Comparison of ENCODE assay signal across 11 cellular contexts in the genomic region with DNA sequence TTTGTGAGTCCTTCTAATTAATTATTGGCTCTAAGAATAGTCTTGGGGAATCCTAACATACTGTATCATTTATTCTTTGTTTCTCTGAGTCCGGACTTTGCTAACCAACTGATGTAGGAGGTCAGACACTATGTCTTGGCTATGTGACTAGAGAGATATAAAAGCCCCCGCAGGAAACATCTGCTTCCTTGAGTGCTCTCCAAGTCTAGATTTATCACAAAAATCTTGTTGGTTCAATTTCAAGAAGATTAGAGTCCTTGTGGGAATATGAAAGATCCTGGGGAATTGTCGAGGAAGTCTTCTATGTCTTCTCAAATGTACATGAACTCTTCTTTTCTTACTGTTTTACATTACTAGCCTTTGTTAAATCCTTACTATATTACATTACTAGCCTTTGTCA.
"Had no signal": no experiment of that assay in that cellular context is flagged by ENCODE, and none has a peak within 500 bp of the region (broad histone marks: within the 10 kb centered on the region; RNA-seq: fewer than 3 reads in every experiment).

No MANE protein-coding gene starts in this region.

- H3K27ac Mint-ChIP-seq: activated CD4-positive, alpha-beta memory T cell treated with anti-CD3 and anti-CD28 coated beads, Interleukin-2, amount 10 ng/mL, durations not matched to agents 7 days and 5 days; endodermal cell; WTC11 had no signal

- H3K4me1 Mint-ChIP-seq: activated CD4-positive, alpha-beta memory T cell treated with anti-CD3 and anti-CD28 coated beads, Interleukin-2, amount 10 ng/mL, durations not matched to agents 7 days and 5 days; endodermal cell; WTC11 had no signal

- H3K9me3 Mint-ChIP-seq: activated T-cell treated with anti-CD3 and anti-CD28 coated beads, Interleukin-2, amount 50 U/mL, for 4 hours had no signal

- DNase-seq: activated CD4-positive, alpha-beta memory T cell treated with anti-CD3 and anti-CD28 coated beads, Interleukin-2, amount 10 ng/mL, durations not matched to agents 7 days and 5 days; activated CD4-positive, alpha-beta T cell treated with anti-CD3 and anti-CD28 coated beads for 4 hours; activated effector memory CD4-positive, alpha-beta T cell treated with Interleukin-2 at 50 U/mL for 16 hours; activated naive CD4-positive, alpha-beta T cell treated with anti-CD3 and anti-CD28 coated beads, Interleukin-2, amount 50 U/mL, for 16 hours; activated T-cell treated with anti-CD3 and anti-CD28 coated beads, Interleukin-2, amount 50 U/mL, for 4 hours; endodermal cell; hypothalamus; lower lobe of right lung; stimulated activated CD4-positive, alpha-beta T cell treated with anti-CD3 and anti-CD28 coated beads, Interleukin-1b, Interleukin-23, amount 100 ng/mL, for 48 hours had no signal

- H3K4me3 Mint-ChIP-seq: activated CD4-positive, alpha-beta memory T cell treated with anti-CD3 and anti-CD28 coated beads, Interleukin-2, amount 10 ng/mL, durations not matched to agents 7 days and 5 days; activated T-cell treated with anti-CD3 and anti-CD28 coated beads, Interleukin-2, amount 50 U/mL, for 4 hours; endodermal cell; WTC11 had no signal

- ATAC-seq: activated T-cell treated with anti-CD3 and anti-CD28 coated beads, Interleukin-2, amount 50 U/mL, for 4 hours; esophagus mucosa; lower lobe of right lung; WTC11 had no signal

- H3K27me3 Mint-ChIP-seq: activated CD4-positive, alpha-beta memory T cell treated with anti-CD3 and anti-CD28 coated beads, Interleukin-2, amount 10 ng/mL, durations not matched to agents 7 days and 5 days had no signal
